17 cellular contexts compared by ENCODE assay signal in genomic region chr7:117114272-117114671, GRCh38.
DNase-seq lines count a peak whose midpoint lies in the region; ATAC-seq, FAIRE-seq and TF ChIP-seq lines count a peak whose summit lies in the region.
"Had no signal": no experiment of that assay in that cellular context is flagged by ENCODE, and none has a peak within 500 bp of the region (broad histone marks: within the 10 kb centered on the region; RNA-seq: fewer than 3 reads in every experiment).

No MANE protein-coding gene starts in this region.

- H3K27me3 ChIP-seq in cardiac muscle cell (no peaks in the 10 kb centered on the region), right cardiac atrium (ENCODE audit: control insufficient read depth, insufficient read depth) (no peaks in the 10 kb centered on the region), pancreas (no peaks in the 10 kb centered on the region), breast epithelium (no peaks in the 10 kb centered on the region)

- no peak overlapping the region for H3K4me3 Mint-ChIP-seq in endothelial cell (ENCODE audit: unreplicated experiment)
- H3K4me3 Mint-ChIP-seq: CD4-positive, alpha-beta T cell; IgD-negative memory B cell had no signal

- H3K9me3 ChIP-seq in cardiac muscle cell (ENCODE audit: low read depth) (no peaks in the 10 kb centered on the region), right cardiac atrium (ENCODE audit: control insufficient read depth, low read length) (no peaks in the 10 kb centered on the region), pancreas (no peaks in the 10 kb centered on the region), breast epithelium (no peaks in the 10 kb centered on the region)
- H3K9me3 ChIP-seq: Caco-2 had no signal

- H3K27ac ChIP-seq in cardiac muscle cell (peak overlapping the region; percentile 34), right cardiac atrium (ENCODE audit: low read length) (no peak overlapping the region), pancreas (peak overlapping the region in 2 of 4 donors; percentile 29 to 30), breast epithelium (no peak overlapping the region)
- H3K27ac ChIP-seq: GM23248 had no signal

- intact Hi-C loops in right cardiac atrium (cut with DNase I): loop anchor here in 1 of 4 donors (10.0 kb wide), 1 partner anchor 99 kb away; no protein-coding TSS in a partner anchor
- intact Hi-C loops in pancreas (cut with DNase I): no loop called here
- intact Hi-C loops in breast epithelium (cut with DNase I; ENCODE audit: low total_unique reads): no loop called here

- no peak overlapping the region for H3K4me3 ChIP-seq in cardiac muscle cell
- no peak overlapping the region for H3K4me3 ChIP-seq in right cardiac atrium (ENCODE audit: low read length)
- no peak overlapping the region for H3K4me3 ChIP-seq in pancreas
- no peak overlapping the region for H3K4me3 ChIP-seq in breast epithelium
- H3K4me3 ChIP-seq: GM23248 had no signal

- H3K27me3 Mint-ChIP-seq in endothelial cell (ENCODE audit: unreplicated experiment): peaks cover 6% of the 10 kb centered on the region
- H3K27me3 Mint-ChIP-seq: CD4-positive, alpha-beta T cell; IgD-negative memory B cell had no signal

- no peak for TF ChIP-seq CTCF in cardiac muscle cell (IDR thresholded peaks at IDR 0.05; ENCODE audit: low read depth, low read length)
- no peak for TF ChIP-seq CTCF in endothelial cell (IDR thresholded peaks at IDR 0.05; ENCODE audit: unreplicated experiment)
- TF ChIP-seq CTCF in pancreas (IDR thresholded peaks at IDR 0.05): no peak
- no peak for TF ChIP-seq CTCF in breast epithelium (IDR thresholded peaks at IDR 0.05)

- no peak for ATAC-seq in right cardiac atrium
- ATAC-seq in pancreas: peak; percentile 43 to 75 (median 62)
- ATAC-seq in GM21737 (IDR thresholded peaks at IDR 0.05; ENCODE audit: unreplicated experiment): no peak

- FAIRE-seq in pancreas (lab: Jason Lieb, UNC): no peak
- FAIRE-seq: A204.1 had no signal

- WGBS in right cardiac atrium: 60% methylated on average over 1 of the region's 1 CpG
- WGBS in pancreas, 2 donors: 41 to 46% methylated on average over 1 of the region's 1 CpG

- no peak for TF ChIP-seq POLR2A in breast epithelium (IDR thresholded peaks at IDR 0.05)

- DNase-seq in cardiac muscle cell (ENCODE audit: low read depth in 1 of 2, low spot score in 1 of 2) (no peak), right cardiac atrium (no peak), endothelial cell (ENCODE audit: low spot score) (no peak), pancreas (no peak), breast epithelium (ENCODE audit: low spot score in 2 of 2) (no peak), NCI-H774 (lab: John Stamatoyannopoulos, UW) (no peak)
- DNase-seq: Caco-2; CD4-positive, alpha-beta T cell; GF-D8; GM23248; HCEC 1CT; NCI-H1105 treated with DMSO at 0.1 percent for 48 hours; RPMI8226; SIG-M5 had no signal

- H3K36me3 ChIP-seq in cardiac muscle cell (no peaks in the 10 kb centered on the region), pancreas (no peaks in the 10 kb centered on the region), breast epithelium (no peaks in the 10 kb centered on the region)

- H3K9me3 Mint-ChIP-seq in endothelial cell (ENCODE audit: unreplicated experiment): no peaks in the 10 kb centered on the region
- H3K9me3 Mint-ChIP-seq: CD4-positive, alpha-beta T cell; IgD-negative memory B cell had no signal

- H3K36me3 Mint-ChIP-seq in endothelial cell (ENCODE audit: low read depth, unreplicated experiment): peaks cover 8% of the 10 kb centered on the region
- H3K36me3 Mint-ChIP-seq: IgD-negative memory B cell had no signal

- peak overlapping the region; percentile 7 for H3K27ac Mint-ChIP-seq in endothelial cell (ENCODE audit: unreplicated experiment)
- H3K27ac Mint-ChIP-seq: CD4-positive, alpha-beta T cell; IgD-negative memory B cell had no signal

- peaks cover 37% of the 10 kb centered on the region for H3K4me1 ChIP-seq in cardiac muscle cell (ENCODE audit: low read depth)
- H3K4me1 ChIP-seq in right cardiac atrium (ENCODE audit: control insufficient read depth, insufficient read depth, low read length): peaks cover 10% of the 10 kb centered on the region
- H3K4me1 ChIP-seq in pancreas: peaks cover 3 to 18% (median 7%) of the 10 kb centered on the region in 3 donors
- H3K4me1 ChIP-seq in breast epithelium: no peaks in the 10 kb centered on the region
- H3K4me1 ChIP-seq: Caco-2 had no signal

- H3K4me1 Mint-ChIP-seq in endothelial cell (ENCODE audit: unreplicated experiment): peaks cover 62% of the 10 kb centered on the region

Comparison
In these comparisons a context has a peak if more than half of its experiments do, and no peak if none do; other contexts are left out.
1. ATAC-seq: peak in pancreas (4 of 4); none in right cardiac atrium (0 of 2) and GM21737 (single experiment).